Comparison of ENCODE assay signal across 21 cellular contexts in the genomic region with DNA sequence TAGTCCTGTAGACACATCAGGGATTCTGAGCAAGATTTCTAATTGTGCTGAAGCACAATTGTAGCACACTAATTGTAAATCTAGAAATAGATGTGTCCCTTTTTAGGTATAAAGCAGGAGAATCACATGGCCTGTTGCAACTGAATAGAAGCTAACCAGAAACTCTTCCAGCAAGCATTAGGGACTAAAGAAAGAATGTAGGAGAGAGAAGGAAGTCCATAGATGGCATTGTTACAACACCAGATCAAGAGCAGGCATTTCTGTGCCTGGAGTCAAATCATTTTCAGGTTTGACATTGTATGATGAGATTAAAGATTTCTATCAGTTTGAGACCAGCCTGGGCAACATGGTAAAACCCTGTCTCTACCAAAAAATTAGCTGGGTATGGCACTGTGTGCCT. TPM values are rescaled to one million over a fixed set of nuclear protein-coding genes. Genes with fewer than 3 reads are reported as not detected.
DNase-seq lines count a peak whose midpoint lies in the region; ATAC-seq and TF ChIP-seq lines count a peak whose summit lies in the region.
"Had no signal": no experiment of that assay in that cellular context is flagged by ENCODE, and none has a peak within 500 bp of the region (broad histone marks: within the 10 kb centered on the region; RNA-seq: fewer than 3 reads in every experiment).

No MANE protein-coding gene starts in this region.

- TF ChIP-seq CTCF in sigmoid colon (IDR thresholded peaks at IDR 0.05) (no peak), GM13977 (IDR thresholded peaks at IDR 0.05; ENCODE audit: extremely low read depth, insufficient read depth, missing control alignments) (no peak)

- no peak for DNase-seq in CD4-positive, alpha-beta memory T cell
- DNase-seq in T-helper 17 cell (no peak), fibroblast of gingiva (ENCODE audit: low read depth) (peak; percentile 73), sigmoid colon (no peak), GM13977 (ENCODE audit: low spot score) (no peak), immature natural killer cell (no peak)
- no peak for DNase-seq in activated effector memory CD4-positive, alpha-beta T cell treated with anti-CD3 and anti-CD28 coated beads, Interleukin-2, amount 50 U/mL, for 16 hours
- DNase-seq: activated CD4-positive, alpha-beta T cell treated with anti-CD3 and anti-CD28 coated beads for 1 hour; activated naive CD8-positive, alpha-beta T cell treated with anti-CD3 and anti-CD28 coated beads, Interleukin-2, amount 10 ng/mL, durations not matched to agents 7 days and 5 days; activated T-cell treated with anti-CD3 and anti-CD28 coated beads for 4 hours; colonic mucosa; DMS79 treated with DMSO at 0.1 percent for 48 hours; heart right ventricle; kidney; mucosa of descending colon; NCI-H187; NCI-H446; occipital lobe; SHP77 had no signal

- peaks cover 0 to 5% (median under 1%) of the 10 kb centered on the region in 4 donors for H3K4me1 Mint-ChIP-seq in CD4-positive, alpha-beta memory T cell
- H3K4me1 Mint-ChIP-seq in T-helper 17 cell (peaks cover 4% of the 10 kb centered on the region), immature natural killer cell (peaks cover 0 to 7% of the 10 kb centered on the region in 2 donors)

- peak overlapping the region in 4 of 7 donors; percentile 12 to 58 (median 26) for H3K27ac Mint-ChIP-seq in CD4-positive, alpha-beta memory T cell
- peak overlapping the region; percentile 16 for H3K27ac Mint-ChIP-seq in T-helper 17 cell
- H3K27ac Mint-ChIP-seq in immature natural killer cell, result peak overlapping the region in 1 of 6 donors; percentile 20
- H3K27ac Mint-ChIP-seq: activated naive CD8-positive, alpha-beta T cell treated with anti-CD3 and anti-CD28 coated beads, Interleukin-2, amount 10 ng/mL, durations not matched to agents 7 days and 5 days; T-helper 2 cell treated with Interferon-gamma antibody and Interleukin-4, amounts not matched to agents 5 μg/mL and 100 μg/mL, for 36 hours had no signal

- no peak for TF ChIP-seq EP300 in sigmoid colon (IDR thresholded peaks at IDR 0.05)

- H3K27me3 Mint-ChIP-seq in CD4-positive, alpha-beta memory T cell, result no peaks in the 10 kb centered on the region
- H3K27me3 Mint-ChIP-seq in T-helper 17 cell, result no peaks in the 10 kb centered on the region
- H3K27me3 Mint-ChIP-seq in immature natural killer cell (ENCODE audit: low read depth in 3 of 3), result peaks cover 0 to 3% (median 0%) of the 10 kb centered on the region in 3 donors
- H3K27me3 Mint-ChIP-seq: activated naive CD8-positive, alpha-beta T cell treated with anti-CD3 and anti-CD28 coated beads, Interleukin-2, amount 10 ng/mL, durations not matched to agents 7 days and 5 days had no signal

- H3K36me3 Mint-ChIP-seq in CD4-positive, alpha-beta memory T cell, result peaks cover 41 to 71% of the 10 kb centered on the region in 2 donors
- H3K36me3 Mint-ChIP-seq in T-helper 17 cell (ENCODE audit: low read depth), result peaks cover 8% of the 10 kb centered on the region
- H3K36me3 Mint-ChIP-seq in immature natural killer cell, result peaks cover 10 to 35% (median 17%) of the 10 kb centered on the region in 3 donors

- H3K4me3 Mint-ChIP-seq in CD4-positive, alpha-beta memory T cell, result no peak overlapping the region
- no peak overlapping the region for H3K4me3 Mint-ChIP-seq in T-helper 17 cell
- H3K4me3 Mint-ChIP-seq in immature natural killer cell, result no peak overlapping the region
- H3K4me3 Mint-ChIP-seq: activated naive CD8-positive, alpha-beta T cell treated with anti-CD3 and anti-CD28 coated beads, Interleukin-2, amount 10 ng/mL, durations not matched to agents 7 days and 5 days; T-helper 2 cell treated with Interferon-gamma antibody and Interleukin-4, amounts not matched to agents 5 μg/mL and 100 μg/mL, for 36 hours had no signal

- in situ Hi-C loops in GM13977 (cut with MboI; ENCODE audit: low pct_unique_long_range_greater_than_20kb, low sequenced_read_pairs, unreplicated experiment), result no loop called here

- no peaks in the 10 kb centered on the region for H3K9me3 Mint-ChIP-seq in CD4-positive, alpha-beta memory T cell
- H3K9me3 Mint-ChIP-seq in immature natural killer cell, result no peaks in the 10 kb centered on the region
- H3K9me3 Mint-ChIP-seq: activated naive CD8-positive, alpha-beta T cell treated with anti-CD3 and anti-CD28 coated beads, Interleukin-2, amount 10 ng/mL, durations not matched to agents 7 days and 5 days; T-helper 2 cell treated with Interferon-gamma antibody and Interleukin-4, amounts not matched to agents 5 μg/mL and 100 μg/mL, for 36 hours had no signal

- no peak overlapping the region for H3K4me3 ChIP-seq in CD4-positive, alpha-beta memory T cell (ENCODE audit: low read length in 2 of 2)
- no peak overlapping the region for H3K4me3 ChIP-seq in sigmoid colon
- H3K4me3 ChIP-seq: BLaER1 treated with 17β-estradiol and CSF1 and Interleukin-3, amounts not matched to agents 10 nM and 100 nM; colonic mucosa; heart right ventricle; mucosa of descending colon had no signal

- intact Hi-C loops in CD4-positive, alpha-beta memory T cell (cut with micrococcal nuclease), result no loop called here
- intact Hi-C loops in sigmoid colon (cut with DNase I), result no loop called here

- H3K4me1 ChIP-seq in CD4-positive, alpha-beta memory T cell (ENCODE audit: insufficient read depth, low read length), result no peaks in the 10 kb centered on the region
- H3K4me1 ChIP-seq in sigmoid colon, result peaks cover 0 to 24% (median 17%) of the 10 kb centered on the region in 4 donors
- H3K4me1 ChIP-seq: colonic mucosa had no signal

- no peaks in the 10 kb centered on the region for H3K9me3 ChIP-seq in CD4-positive, alpha-beta memory T cell (ENCODE audit: control insufficient read depth in 1 of 2, low read length in 2 of 2)
- H3K9me3 ChIP-seq in T-helper 17 cell (ENCODE audit: control insufficient read depth, low read length, poor library complexity, severe bottlenecking) (no peaks in the 10 kb centered on the region), sigmoid colon (no peaks in the 10 kb centered on the region)
- H3K9me3 ChIP-seq: BLaER1 treated with 17β-estradiol and CSF1 and Interleukin-3, amounts not matched to agents 10 nM and 100 nM; colonic mucosa; heart right ventricle; mucosa of descending colon had no signal

- CTCF ChIA-PET in CD4-positive, alpha-beta memory T cell (lab: Charles Lee; ENCODE audit: partially characterized antibody), result no interaction called here

- H3K27me3 ChIP-seq in CD4-positive, alpha-beta memory T cell (ENCODE audit: insufficient read depth, low read length), result no peaks in the 10 kb centered on the region
- H3K27me3 ChIP-seq in sigmoid colon, result no peaks in the 10 kb centered on the region
- H3K27me3 ChIP-seq: BLaER1 treated with 17β-estradiol and CSF1 and Interleukin-3, amounts not matched to agents 10 nM and 100 nM; colonic mucosa; heart right ventricle had no signal

- no peak for ATAC-seq in T-helper 17 cell
- ATAC-seq: mucosa of descending colon had no signal

- H3K27ac ChIP-seq in CD4-positive, alpha-beta memory T cell (ENCODE audit: low read depth, low read length), result no peak overlapping the region
- peak overlapping the region; percentile 57 to 76 (median 70) for H3K27ac ChIP-seq in sigmoid colon
- H3K27ac ChIP-seq: BLaER1 treated with 17β-estradiol and CSF1 and Interleukin-3, amounts not matched to agents 10 nM and 100 nM; colonic mucosa had no signal

- TF ChIP-seq POLR2A in sigmoid colon (IDR thresholded peaks at IDR 0.05), result no peak

- POLR2A ChIA-PET in CD4-positive, alpha-beta memory T cell (lab: Charles Lee; ENCODE audit: partially characterized antibody), result no interaction called here

- H3K36me3 ChIP-seq in CD4-positive, alpha-beta memory T cell (ENCODE audit: insufficient read depth, low read length), result peaks cover 48% of the 10 kb centered on the region
- peaks cover 0 to 78% (median 17%) of the 10 kb centered on the region in 4 donors for H3K36me3 ChIP-seq in sigmoid colon

RNA-seq across cellular contexts. Expression of a gene that starts 27.4 kb away (rescaled TPM):
- 1 to 10 TPM; 3.8 to 5.1 TPM for total RNA-seq in CD4-positive, alpha-beta memory T cell
- under 1 TPM; 0.79 to 0.84 TPM for polyA plus RNA-seq in CD4-positive, alpha-beta memory T cell
- total RNA-seq in T-helper 17 cell (1 to 10 TPM; 2.4 to 2.6 TPM), sigmoid colon (10 to 100 TPM in 1 of 4 donors, 1 to 10 TPM in 3; 3.9 to 10.9 (median 5.4) TPM)
- polyA plus RNA-seq in sigmoid colon (100 to 1,000 TPM; 154 to 309 (median 214) TPM), immature natural killer cell (1 to 10 TPM in 1 of 3 donors, under 1 TPM in 1, not detected in 1; 0.37 to 4.2 TPM)

RNA-seq across cellular contexts. Expression of a gene that starts 51.8 kb away (rescaled TPM):
- 10 to 100 TPM; 14.5 to 15.6 TPM for total RNA-seq in CD4-positive, alpha-beta memory T cell
- polyA plus RNA-seq in CD4-positive, alpha-beta memory T cell, result 1 to 10 TPM; 2.2 to 2.6 TPM
- 10 to 100 TPM; 14.3 to 14.6 TPM for total RNA-seq in T-helper 17 cell
- 10 to 100 TPM in 3 of 4 donors, 1 to 10 TPM in 1; 9.3 to 17.4 (median 12.7) TPM for total RNA-seq in sigmoid colon
- 10 to 100 TPM in 1 of 3 donors, 1 to 10 TPM in 2; 5.4 to 43.3 (median 7.2) TPM for polyA plus RNA-seq in sigmoid colon
- 1 to 10 TPM; 1.3 to 2.5 (median 2.3) TPM for polyA plus RNA-seq in immature natural killer cell
